In genomic region chr21:26842300-26842699, GRCh38 we compare ENCODE assay signal across 1 cellular context.
TF ChIP-seq lines count a peak whose summit lies in the region.

No MANE protein-coding gene starts in this region.

TF ChIP-seq in GM23338, 12 proteins besides CTCF, POLR2A, EP300 and RAD21 (continued from another document):
- TF ChIP-seq ZNF462 (CRISPR knock-in tag; IDR thresholded peaks at IDR 0.05) (no peak), ETS1 (IDR thresholded peaks at IDR 0.05) (no peak), JUNB (IDR thresholded peaks at IDR 0.05; ENCODE audit: unreplicated experiment) (no peak), CREB1 (CRISPR knock-in tag; IDR thresholded peaks at IDR 0.05; ENCODE audit: low read depth) (no peak), STAT1 (IDR thresholded peaks at IDR 0.05; ENCODE audit: unreplicated experiment) (no peak), EZH2 (IDR thresholded peaks at IDR 0.05; ENCODE audit: low read depth, unreplicated experiment) (no peak)
TF ChIP-seq in GM23338: peak in this region for 0.
